Comparison of ENCODE assay signal across 8 cellular contexts in the genomic region with DNA sequence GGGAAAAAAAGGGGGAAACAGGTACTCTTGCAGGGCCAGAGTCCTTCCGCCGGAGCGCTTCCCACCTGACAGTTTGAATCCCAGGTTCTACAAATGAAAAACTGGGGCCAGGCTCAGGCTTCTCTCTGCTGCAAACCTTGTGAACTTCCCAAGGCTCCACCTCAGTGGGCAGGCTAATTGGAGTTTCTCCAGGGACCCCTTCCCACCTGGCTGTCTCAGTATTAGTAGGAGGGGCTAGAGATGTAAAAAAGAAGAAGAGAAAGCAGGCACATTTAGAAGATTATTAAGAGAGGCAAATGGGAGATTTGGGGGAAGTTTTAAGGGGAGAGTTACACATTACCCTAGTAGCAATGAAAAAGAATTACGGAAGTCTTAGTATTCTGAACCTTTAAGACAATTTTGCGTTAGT. TPM values are rescaled to one million over a fixed set of nuclear protein-coding genes. Genes with fewer than 3 reads are reported as not detected.
DNase-seq lines count a peak whose midpoint lies in the region; ATAC-seq and TF ChIP-seq lines count a peak whose summit lies in the region.

No MANE protein-coding gene starts in this region.

- DNase-seq in MM.1S (peak; percentile 34), testis (peak; percentile 26), NCI-H1092 treated with DMSO at 0.1 percent for 48 hours (lab: John Stamatoyannopoulos, UW) (no peak)
- DNase-seq in activated naive CD8-positive, alpha-beta T cell treated with anti-CD3 and anti-CD28 coated beads, Interleukin-2, amount 50 U/mL, for 24 hours = peak; percentile 57

- no peak for TF ChIP-seq RAD21 in liver (IDR thresholded peaks at IDR 0.05)

- no peaks in the 10 kb centered on the region for H3K27me3 ChIP-seq in MM.1S (replicated peaks; ENCODE audit: insufficient read depth, low read length)
- H3K27me3 ChIP-seq in liver (ENCODE audit: control insufficient read depth in 4 of 4, insufficient read depth in 4 of 4, low read length in 3 of 4) = no peaks in the 10 kb centered on the region
- H3K27me3 ChIP-seq in testis = no peaks in the 10 kb centered on the region

- peak overlapping the region; percentile 95 for H3K27ac ChIP-seq in MM.1S (ENCODE audit: low read length)
- peak overlapping the region; percentile 46 to 74 for H3K27ac ChIP-seq in liver (ENCODE audit: low read depth in 1 of 2, low read length in 2 of 2)
- peak overlapping the region; percentile 80 to 91 for H3K27ac ChIP-seq in testis

- H3K9me3 ChIP-seq in ES-I3 (ENCODE audit: control insufficient read depth, insufficient read depth, low read length) = no peaks in the 10 kb centered on the region
- no peaks in the 10 kb centered on the region for H3K9me3 ChIP-seq in MM.1S (replicated peaks; ENCODE audit: insufficient read depth, low read length)
- H3K9me3 ChIP-seq in liver (ENCODE audit: control insufficient read depth in 4 of 4, low read length in 3 of 4) = no peaks in the 10 kb centered on the region
- no peaks in the 10 kb centered on the region for H3K9me3 ChIP-seq in testis

- H3K4me2 ChIP-seq in MM.1S (ENCODE audit: low read depth, low read length) = peak overlapping the region; percentile 89

- intact Hi-C loops in testis (cut with DNase I; ENCODE audit: low total_unique reads) = no loop called here

- TF ChIP-seq POLR2A in testis (IDR thresholded peaks at IDR 0.05) = no peak

- H3K36me3 ChIP-seq in ES-I3 (ENCODE audit: insufficient read depth, low read length) = peaks cover 7% of the 10 kb centered on the region; the same call in 1 of the 2 replicates
- no peaks in the 10 kb centered on the region for H3K36me3 ChIP-seq in MM.1S (replicated peaks; ENCODE audit: insufficient read depth, low read length)
- peaks cover 0 to 4% (median 0%) of the 10 kb centered on the region in 4 donors for H3K36me3 ChIP-seq in liver (ENCODE audit: control insufficient read depth in 4 of 4, insufficient read depth in 3 of 4, low read depth in 1 of 4, low read length in 3 of 4)
- no peaks in the 10 kb centered on the region for H3K36me3 ChIP-seq in testis (ENCODE audit: low read depth, missing control alignments)

- H3K4me3 ChIP-seq in MM.1S (ENCODE audit: low read length) (peak overlapping the region; percentile 63), liver (ENCODE audit: low read depth in 1 of 3, low read length in 3 of 3) (peak overlapping the region in 2 of 3 donors; percentile 35 to 64), testis (peak overlapping the region; percentile 67 to 79)

- H3K4me3 Mint-ChIP-seq in activated naive CD8-positive, alpha-beta T cell treated with anti-CD3 and anti-CD28 coated beads, Interleukin-2, amount 50 U/mL, for 24 hours = peak overlapping the region; percentile 96

- H3K36me3 Mint-ChIP-seq in activated naive CD8-positive, alpha-beta T cell treated with anti-CD3 and anti-CD28 coated beads, Interleukin-2, amount 50 U/mL, for 24 hours (ENCODE audit: low read depth) = peaks cover 68% of the 10 kb centered on the region

- H3K4me1 ChIP-seq in ES-I3 (ENCODE audit: insufficient read depth, low read length) (peaks cover 13% of the 10 kb centered on the region), MM.1S (ENCODE audit: low read length) (peaks cover 27% of the 10 kb centered on the region), liver (ENCODE audit: control insufficient read depth in 4 of 4, insufficient read depth in 4 of 4, low read length in 3 of 4) (peaks cover 3 to 12% (median 8%) of the 10 kb centered on the region in 4 donors), testis (peaks cover 5% of the 10 kb centered on the region)

- H3K9ac ChIP-seq in ES-I3 (ENCODE audit: low read depth, low read length) (peak overlapping the region; percentile 82), MM.1S (ENCODE audit: low read length) (peak overlapping the region; percentile 86), liver (ENCODE audit: low read depth in 1 of 2, low read length in 2 of 2) (peak overlapping the region; percentile 50 to 94)

- peaks cover 74% of the 10 kb centered on the region for H3K4me1 Mint-ChIP-seq in activated naive CD8-positive, alpha-beta T cell treated with anti-CD3 and anti-CD28 coated beads, Interleukin-2, amount 50 U/mL, for 24 hours

- no peaks in the 10 kb centered on the region for H3K9me2 ChIP-seq in MM.1S (replicated peaks; ENCODE audit: insufficient read depth, low read length)

- H3K27me3 Mint-ChIP-seq in activated naive CD8-positive, alpha-beta T cell treated with anti-CD3 and anti-CD28 coated beads, Interleukin-2, amount 50 U/mL, for 24 hours = peaks cover 3% of the 10 kb centered on the region

- peaks cover 44% of the 10 kb centered on the region for H3F3A ChIP-seq in MM.1S (ENCODE audit: insufficient read depth, low read length)

- H2AFZ ChIP-seq in MM.1S (ENCODE audit: low read length) = peak overlapping the region; percentile 8; the same call in 1 of the 2 replicates

- no peaks in the 10 kb centered on the region for H4K20me1 ChIP-seq in MM.1S (ENCODE audit: insufficient read depth, low read length)

- no peak for ATAC-seq in activated naive CD8-positive, alpha-beta T cell treated with anti-CD3 and anti-CD28 coated beads, Interleukin-2, amount 50 U/mL, for 24 hours
- ATAC-seq in GM21786 (IDR thresholded peaks at IDR 0.05; ENCODE audit: unreplicated experiment) (no peak), esophagus mucosa (no peak)

- peaks cover 23% of the 10 kb centered on the region for H3K9me3 Mint-ChIP-seq in activated naive CD8-positive, alpha-beta T cell treated with anti-CD3 and anti-CD28 coated beads, Interleukin-2, amount 50 U/mL, for 24 hours

- TF ChIP-seq CTCF in MM.1S (IDR thresholded peaks at IDR 0.05; ENCODE audit: low read length) (no peak), liver (IDR thresholded peaks at IDR 0.05; ENCODE audit: low read depth, low read length, missing input control) (no peak), testis (IDR thresholded peaks at IDR 0.05) (no peak)

- WGBS in liver = 45% methylated on average over 5 of the region's 5 CpGs
- 25 to 33% methylated on average over 5 of the region's 5 CpGs for WGBS in testis, 2 donors

- peak overlapping the region; percentile 98 for H3K27ac Mint-ChIP-seq in activated naive CD8-positive, alpha-beta T cell treated with anti-CD3 and anti-CD28 coated beads, Interleukin-2, amount 50 U/mL, for 24 hours

- H3K79me2 ChIP-seq in MM.1S (ENCODE audit: low read length) = peaks cover 44% of the 10 kb centered on the region

TF ChIP-seq in liver, 16 proteins besides CTCF, POLR2A, EP300 and RAD21 (continues in another document):
- TF ChIP-seq RXRA (IDR thresholded peaks at IDR 0.05) (no peak), YY1 (IDR thresholded peaks at IDR 0.05) (no peak), EGR1 (IDR thresholded peaks at IDR 0.05; ENCODE audit: low read depth in 2 of 2) (no peak), ATF3 (IDR thresholded peaks at IDR 0.05) (no peak), SP1 (IDR thresholded peaks at IDR 0.05) (no peak), HNF4A (conservative IDR thresholded peaks at IDR 0.05) (no peak), HNF4G (IDR thresholded peaks at IDR 0.05) (no peak), FOXA2 (IDR thresholded peaks at IDR 0.05) (no peak), JUND (IDR thresholded peaks at IDR 0.05) (no peak)
- TF ChIP-seq, protein P1, sequence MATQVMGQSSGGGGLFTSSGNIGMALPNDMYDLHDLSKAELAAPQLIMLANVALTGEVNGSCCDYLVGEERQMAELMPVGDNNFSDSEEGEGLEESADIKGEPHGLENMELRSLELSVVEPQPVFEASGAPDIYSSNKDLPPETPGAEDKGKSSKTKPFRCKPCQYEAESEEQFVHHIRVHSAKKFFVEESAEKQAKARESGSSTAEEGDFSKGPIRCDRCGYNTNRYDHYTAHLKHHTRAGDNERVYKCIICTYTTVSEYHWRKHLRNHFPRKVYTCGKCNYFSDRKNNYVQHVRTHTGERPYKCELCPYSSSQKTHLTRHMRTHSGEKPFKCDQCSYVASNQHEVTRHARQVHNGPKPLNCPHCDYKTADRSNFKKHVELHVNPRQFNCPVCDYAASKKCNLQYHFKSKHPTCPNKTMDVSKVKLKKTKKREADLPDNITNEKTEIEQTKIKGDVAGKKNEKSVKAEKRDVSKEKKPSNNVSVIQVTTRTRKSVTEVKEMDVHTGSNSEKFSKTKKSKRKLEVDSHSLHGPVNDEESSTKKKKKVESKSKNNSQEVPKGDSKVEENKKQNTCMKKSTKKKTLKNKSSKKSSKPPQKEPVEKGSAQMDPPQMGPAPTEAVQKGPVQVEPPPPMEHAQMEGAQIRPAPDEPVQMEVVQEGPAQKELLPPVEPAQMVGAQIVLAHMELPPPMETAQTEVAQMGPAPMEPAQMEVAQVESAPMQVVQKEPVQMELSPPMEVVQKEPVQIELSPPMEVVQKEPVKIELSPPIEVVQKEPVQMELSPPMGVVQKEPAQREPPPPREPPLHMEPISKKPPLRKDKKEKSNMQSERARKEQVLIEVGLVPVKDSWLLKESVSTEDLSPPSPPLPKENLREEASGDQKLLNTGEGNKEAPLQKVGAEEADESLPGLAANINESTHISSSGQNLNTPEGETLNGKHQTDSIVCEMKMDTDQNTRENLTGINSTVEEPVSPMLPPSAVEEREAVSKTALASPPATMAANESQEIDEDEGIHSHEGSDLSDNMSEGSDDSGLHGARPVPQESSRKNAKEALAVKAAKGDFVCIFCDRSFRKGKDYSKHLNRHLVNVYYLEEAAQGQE (IDR thresholded peaks at IDR 0.05) = no peak

RNA-seq across cellular contexts. Expression of gene CLEC2D, which starts 20.0 kb away (rescaled TPM):
- total RNA-seq in liver (1 to 10 TPM; 3.1 to 3.7 TPM), testis (10 to 100 TPM; 32.1 to 36.3 TPM), esophagus mucosa (3.7 TPM)
- polyA plus RNA-seq in liver (1 to 10 TPM in 1 of 2 donors, under 1 TPM in 1; 0.16 to 2.8 TPM), testis (ENCODE audit: insufficient read depth, low read depth, low replicate concordance) (25.5 TPM)

RNA-seq across cellular contexts. Expression of gene KLRB1, which starts 41.8 kb away (rescaled TPM):
- total RNA-seq in liver (1 to 10 TPM in 1 of 2 donors, under 1 TPM in 1; 0.75 to 1.2 TPM), testis (under 1 TPM in 1 of 2 donors, not detected in 1; 0.25 TPM), esophagus mucosa (0.56 TPM)
- polyA plus RNA-seq in liver (1 to 10 TPM in 1 of 2 donors, under 1 TPM in 1; 0.53 to 1.2 TPM), testis (ENCODE audit: insufficient read depth, low read depth, low replicate concordance) (1.5 TPM)
